In genomic region chr2:46847726-46848421, GRCh38 we compare ENCODE assay signal across 8 cellular contexts.
DNase-seq lines count a peak whose midpoint lies in the region; ATAC-seq and TF ChIP-seq lines count a peak whose summit lies in the region.

No MANE protein-coding gene starts in this region.

- H3K27ac ChIP-seq in GM23248 (peak overlapping the region; percentile 97), mammary epithelial cell (ENCODE audit: insufficient read depth, low read depth, low read length) (peak overlapping the region; percentile 58), stomach smooth muscle (ENCODE audit: low read length) (peak overlapping the region; percentile 96), A673 (ENCODE audit: low read depth, low read length, poor library complexity, severe bottlenecking) (no peak overlapping the region)
- no peak overlapping the region for H3K27ac ChIP-seq in CD4-positive, alpha-beta memory T cell (ENCODE audit: low read depth, low read length)

- BruUV-seq in mammary epithelial cell (replicated peaks; lab: Mats Ljungman, UMichigan) = no TSS peak
- no TSS peak for BruUV-seq in A673 (replicated peaks; lab: Mats Ljungman, UMichigan)

- H2AFZ ChIP-seq in GM23248 = no peak overlapping the region
- peak overlapping the region; percentile 53 for H2AFZ ChIP-seq in mammary epithelial cell (ENCODE audit: low read depth, low read length)

- no peaks in the 10 kb centered on the region for H3K4me1 Mint-ChIP-seq in CD4-positive, alpha-beta memory T cell

- dilution Hi-C loops in mammary epithelial cell (cut with HindIII; ENCODE audit: low sequenced_read_pairs) = no loop called here

- H3K79me2 ChIP-seq in GM23248 (ENCODE audit: insufficient read depth) (peaks cover 14% of the 10 kb centered on the region), mammary epithelial cell (ENCODE audit: insufficient read depth, low read length) (no peaks in the 10 kb centered on the region)

- DNase-seq in GM23248 = peak; percentile 92
- DNase-seq in mammary epithelial cell = peak; percentile 81
- DNase-seq in kidney tubule cell (ENCODE audit: low spot score) = peak; percentile 46
- DNase-seq in NCI-H526 (lab: John Stamatoyannopoulos, UW) = no peak
- no peak for DNase-seq in A673 (ENCODE audit: low spot score)
- no peak for DNase-seq in CD4-positive, alpha-beta memory T cell

- ATAC-seq in HG02642 (IDR thresholded peaks at IDR 0.05; ENCODE audit: poor library complexity, unreplicated experiment) = no peak

- no peaks in the 10 kb centered on the region for H3K9me3 ChIP-seq in GM23248 (ENCODE audit: low read depth)
- no peaks in the 10 kb centered on the region for H3K9me3 ChIP-seq in mammary epithelial cell (replicated peaks; ENCODE audit: insufficient read depth, low read length)
- H3K9me3 ChIP-seq in stomach smooth muscle (ENCODE audit: control insufficient read depth in 2 of 2, low read length in 2 of 2) = no peaks in the 10 kb centered on the region
- H3K9me3 ChIP-seq in A673 (ENCODE audit: low read depth, low read length, poor library complexity, severe bottlenecking) = no peaks in the 10 kb centered on the region
- H3K9me3 ChIP-seq in CD4-positive, alpha-beta memory T cell (ENCODE audit: control insufficient read depth in 1 of 2, low read length in 2 of 2) = no peaks in the 10 kb centered on the region

- H3K4me1 ChIP-seq in GM23248 (ENCODE audit: insufficient read depth) (peaks cover 69% of the 10 kb centered on the region), mammary epithelial cell (ENCODE audit: insufficient read depth, low read length) (peaks cover 69% of the 10 kb centered on the region), stomach smooth muscle (ENCODE audit: control insufficient read depth, insufficient read depth, low read length) (peaks cover 78% of the 10 kb centered on the region), A673 (ENCODE audit: insufficient read depth, low read length, poor library complexity, severe bottlenecking) (peaks cover 38% of the 10 kb centered on the region)
- H3K4me1 ChIP-seq in CD4-positive, alpha-beta memory T cell (ENCODE audit: insufficient read depth, low read length) = no peaks in the 10 kb centered on the region

- no peaks in the 10 kb centered on the region for H3K36me3 ChIP-seq in GM23248 (ENCODE audit: low read depth)
- H3K36me3 ChIP-seq in mammary epithelial cell (ENCODE audit: insufficient read depth, low read length) = no peaks in the 10 kb centered on the region
- no peaks in the 10 kb centered on the region for H3K36me3 ChIP-seq in stomach smooth muscle (ENCODE audit: control insufficient read depth in 2 of 2, insufficient read depth in 2 of 2, low read length in 2 of 2)
- no peaks in the 10 kb centered on the region for H3K36me3 ChIP-seq in A673 (ENCODE audit: insufficient read depth, low read length, poor library complexity, severe bottlenecking)
- no peaks in the 10 kb centered on the region for H3K36me3 ChIP-seq in CD4-positive, alpha-beta memory T cell (ENCODE audit: insufficient read depth, low read length)

- H3K4me2 ChIP-seq in GM23248 (ENCODE audit: unreplicated experiment) = peak overlapping the region; percentile 9
- H3K4me2 ChIP-seq in mammary epithelial cell (ENCODE audit: insufficient read depth, low read depth, low read length) = peak overlapping the region; percentile 54

- POLR2A ChIA-PET in A673 (lab: Charles Lee; ENCODE audit: low non-redundant PET) = no interaction called here
- POLR2A ChIA-PET in CD4-positive, alpha-beta memory T cell (lab: Charles Lee; ENCODE audit: partially characterized antibody) = no interaction called here

- intact Hi-C loops in mammary epithelial cell (cut with micrococcal nuclease) (no loop called here), A673 (cut with micrococcal nuclease; ENCODE audit: unreplicated experiment) (no loop called here)
- intact Hi-C loops in CD4-positive, alpha-beta memory T cell (cut with micrococcal nuclease) = no loop called here

- H3K9ac ChIP-seq in GM23248 (peak overlapping the region; percentile 83), mammary epithelial cell (ENCODE audit: insufficient read depth, low read length) (no peak overlapping the region), stomach smooth muscle (ENCODE audit: low read length in 2 of 2) (peak overlapping the region; percentile 55 to 56)

- peaks cover 5 to 11% of the 10 kb centered on the region in 2 donors for H3K27me3 Mint-ChIP-seq in CD4-positive, alpha-beta memory T cell

- H3K4me3 ChIP-seq in GM23248 (no peak overlapping the region), mammary epithelial cell (replicated peaks in 1 of 3; ENCODE audit: insufficient read depth in 1 of 3, low read depth in 2 of 3, low read length in 3 of 3) (no peak overlapping the region), stomach smooth muscle (ENCODE audit: low read length in 2 of 2) (peak overlapping the region in 1 of 2 donors; percentile 52), A673 (ENCODE audit: low read depth, low read length, poor library complexity, severe bottlenecking) (no peak overlapping the region)
- no peak overlapping the region for H3K4me3 ChIP-seq in CD4-positive, alpha-beta memory T cell (ENCODE audit: low read length in 2 of 2)

- H3K36me3 Mint-ChIP-seq in CD4-positive, alpha-beta memory T cell = no peaks in the 10 kb centered on the region

- no peak overlapping the region for H3K4me3 Mint-ChIP-seq in CD4-positive, alpha-beta memory T cell

- 5 to 9% methylated on average over 5 of the region's 5 CpGs for WGBS in GM23248 (ENCODE audit: low coverage in 1 of 2, low lambda C conversion rate in 2 of 2, missing lambda C conversion rate in 2 of 2), 2 experiments
- WGBS in mammary epithelial cell (ENCODE audit: low coverage, missing lambda C conversion rate) = 31% methylated on average over 4 of the region's 5 CpGs

- H3K9me2 ChIP-seq in GM23248 (ENCODE audit: insufficient read depth) = no peaks in the 10 kb centered on the region

- H3K9me3 Mint-ChIP-seq in CD4-positive, alpha-beta memory T cell = no peaks in the 10 kb centered on the region

- H4K20me1 ChIP-seq in GM23248 (ENCODE audit: insufficient read depth) (no peaks in the 10 kb centered on the region), mammary epithelial cell (ENCODE audit: insufficient read depth, low read length) (no peaks in the 10 kb centered on the region)

- H3K27ac Mint-ChIP-seq in CD4-positive, alpha-beta memory T cell = no peak overlapping the region

- CTCF ChIA-PET in mammary epithelial cell (lab: Charles Lee; ENCODE audit: low non-redundant PET) = interaction anchor here (0.5 kb wide), 1 partner anchor 368 kb away, joined by 3 read pairs; no protein-coding TSS in a partner anchor
- CTCF ChIA-PET in A673 (lab: Charles Lee) = no interaction called here
- CTCF ChIA-PET in CD4-positive, alpha-beta memory T cell (lab: Charles Lee; ENCODE audit: partially characterized antibody) = no interaction called here

- in situ Hi-C loops in GM23248 (cut with MboI) (no loop called here), mammary epithelial cell (cut with MboI; ENCODE audit: low sequenced_read_pairs in 2 of 2) (no loop called here)

- H3K27me3 ChIP-seq in GM23248 (replicated peaks; ENCODE audit: insufficient read depth) (no peaks in the 10 kb centered on the region), mammary epithelial cell (ENCODE audit: insufficient read depth, low read length) (no peaks in the 10 kb centered on the region), stomach smooth muscle (ENCODE audit: control insufficient read depth in 1 of 2, insufficient read depth in 2 of 2, low read length in 2 of 2) (no peaks in the 10 kb centered on the region), A673 (replicated peaks; ENCODE audit: insufficient read depth, low read depth, low read length, poor library complexity) (no peaks in the 10 kb centered on the region)
- no peaks in the 10 kb centered on the region for H3K27me3 ChIP-seq in CD4-positive, alpha-beta memory T cell (ENCODE audit: insufficient read depth, low read length)

- TF ChIP-seq CTCF in mammary epithelial cell (conservative IDR thresholded peaks at IDR 0.05 in 1 of 2, IDR thresholded peaks at IDR 0.05 in 1 of 2; ENCODE audit: extremely low read depth in 1 of 2, insufficient read depth in 1 of 2, low read depth in 1 of 2, low read length in 2 of 2) (no peak), A673 (conservative IDR thresholded peaks at IDR 0.05; ENCODE audit: low read depth, low read length) (no peak)

- H3F3A ChIP-seq in GM23248 (ENCODE audit: insufficient read depth) = peaks cover 83% of the 10 kb centered on the region

Comparison
In these comparisons a context has a peak if more than half of its experiments do, and no peak if none do; other contexts are left out.
1. DNase-seq: peak in GM23248 (single experiment), mammary epithelial cell (single experiment) and kidney tubule cell (single experiment); none in NCI-H526 (0 of 2), A673 (single experiment) and CD4-positive, alpha-beta memory T cell (0 of 5).
2. H3K27ac ChIP-seq: peak in GM23248 (single experiment), mammary epithelial cell (single experiment) and stomach smooth muscle (single experiment); none in A673 (single experiment) and CD4-positive, alpha-beta memory T cell (single experiment).